1 cellular context compared by ENCODE assay signal in genomic region chr1:115332813-115333608, GRCh38.
TF ChIP-seq lines count a peak whose summit lies in the region.

No MANE protein-coding gene starts in this region.

TF ChIP-seq in H1, 55 proteins besides CTCF, POLR2A, EP300 and RAD21 (continued from another document):
- TF ChIP-seq, protein P1, sequence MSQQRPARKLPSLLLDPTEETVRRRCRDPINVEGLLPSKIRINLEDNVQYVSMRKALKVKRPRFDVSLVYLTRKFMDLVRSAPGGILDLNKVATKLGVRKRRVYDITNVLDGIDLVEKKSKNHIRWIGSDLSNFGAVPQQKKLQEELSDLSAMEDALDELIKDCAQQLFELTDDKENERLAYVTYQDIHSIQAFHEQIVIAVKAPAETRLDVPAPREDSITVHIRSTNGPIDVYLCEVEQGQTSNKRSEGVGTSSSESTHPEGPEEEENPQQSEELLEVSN (IDR thresholded peaks at IDR 0.05): no peak
- TF ChIP-seq BCL11A (IDR thresholded peaks at IDR 0.05; ENCODE audit: low read depth in 2 of 2, low read length in 2 of 2) (no peak), HDAC2 (IDR thresholded peaks at IDR 0.05; ENCODE audit: borderline replicate concordance in 1 of 2, low read depth in 2 of 2, low read length in 2 of 2) (no peak), TCF12 (IDR thresholded peaks at IDR 0.05; ENCODE audit: low read depth, low read length) (no peak), TEAD4 (IDR thresholded peaks at IDR 0.05; ENCODE audit: low read depth, low read length) (no peak), CEBPB (IDR thresholded peaks at IDR 0.05; ENCODE audit: low read depth, low read length) (peak; percentile 50)
